1 cellular context compared by ENCODE assay signal in genomic region chr1:62391369-62391971, GRCh38.
TF ChIP-seq lines count a peak whose summit lies in the region.

No MANE protein-coding gene starts in this region.

TF ChIP-seq in SK-N-SH, 30 proteins besides CTCF, POLR2A, EP300 and RAD21 (continued from another document):
- TF ChIP-seq IRF3 (IDR thresholded peaks at IDR 0.05; ENCODE audit: low read depth, low read length) (no peak), USF1 (IDR thresholded peaks at IDR 0.05; ENCODE audit: borderline replicate concordance, low read depth) (no peak), TCF12 (IDR thresholded peaks at IDR 0.05) (no peak)
TF ChIP-seq in SK-N-SH: peak in this region for 0.
